In genomic region chr16:17205279-17206139, GRCh38 we compare ENCODE assay signal across 10 cellular contexts.
DNase-seq lines count a peak whose midpoint lies in the region; ATAC-seq and TF ChIP-seq lines count a peak whose summit lies in the region.
"Had no signal": no experiment of that assay in that cellular context is flagged by ENCODE, and none has a peak within 500 bp of the region (broad histone marks: within the 10 kb centered on the region; RNA-seq: fewer than 3 reads in every experiment).

No MANE protein-coding gene starts in this region.

- peaks cover 53% of the 10 kb centered on the region for H3K79me2 ChIP-seq in GM23248 (ENCODE audit: insufficient read depth)

- H3K27me3 Mint-ChIP-seq in nephron progenitor cell (ENCODE audit: low read depth, poor library complexity), result peaks cover 7% of the 10 kb centered on the region

- H3K27ac Mint-ChIP-seq in nephron progenitor cell, result no peak overlapping the region

- DNase-seq in AG09319 (ENCODE audit: extremely low read depth, low read depth) (peak; percentile 87), GM23248 (peak; percentile 44), astrocyte of the cerebellum (ENCODE audit: low read depth) (peak; percentile 59), left kidney (ENCODE audit: low read depth, low spot score) (peak; percentile 15), nephron progenitor cell (no peak), SHP77 (lab: John Stamatoyannopoulos, UW) (no peak)
- DNase-seq: aorta, T-helper 9 cell had no signal

- no peaks in the 10 kb centered on the region for H3K36me3 ChIP-seq in GM23248 (ENCODE audit: low read depth)

- H3K9me3 Mint-ChIP-seq in nephron progenitor cell, result no peaks in the 10 kb centered on the region

- no peak overlapping the region for H3K27ac ChIP-seq in GM23248

- H2AFZ ChIP-seq in GM23248, result no peak overlapping the region

- in situ Hi-C loops in GM23248 (cut with MboI) (loop anchor here (10.0 kb wide), 1 partner anchor 259 kb away; no protein-coding TSS in a partner anchor), astrocyte of the cerebellum (cut with HindIII; ENCODE audit: low sequenced_read_pairs) (no loop called here)

- no peaks in the 10 kb centered on the region for H3K27me3 ChIP-seq in GM23248 (replicated peaks; ENCODE audit: insufficient read depth)

- H3K4me1 ChIP-seq in GM23248 (ENCODE audit: insufficient read depth), result no peaks in the 10 kb centered on the region

- peaks cover 8% of the 10 kb centered on the region for H3K4me1 Mint-ChIP-seq in nephron progenitor cell

- H3K9me2 ChIP-seq in GM23248 (ENCODE audit: insufficient read depth), result no peaks in the 10 kb centered on the region

- peaks cover 16% of the 10 kb centered on the region; the same call in 1 of the 2 replicates for H3F3A ChIP-seq in GM23248 (ENCODE audit: insufficient read depth)

- no peak overlapping the region for H3K4me2 ChIP-seq in GM23248 (ENCODE audit: unreplicated experiment)

- H3K4me3 Mint-ChIP-seq in nephron progenitor cell, result no peak overlapping the region

- no peaks in the 10 kb centered on the region for H3K36me3 Mint-ChIP-seq in nephron progenitor cell (ENCODE audit: low read depth)

- 35 to 40% methylated on average over 6 of the region's 6 CpGs for WGBS in GM23248 (ENCODE audit: low coverage in 1 of 2, low lambda C conversion rate in 2 of 2, missing lambda C conversion rate in 2 of 2), 2 experiments

- no peak overlapping the region for H3K4me3 ChIP-seq in GM23248
- no peak overlapping the region for H3K4me3 ChIP-seq in astrocyte of the cerebellum (ENCODE audit: low read depth, low read length)

- no peak overlapping the region for H3K9ac ChIP-seq in GM23248

- TF ChIP-seq CTCF in AG09319 (IDR thresholded peaks at IDR 0.05; ENCODE audit: low read depth, low read length), result no peak
- no peak for TF ChIP-seq CTCF in astrocyte of the cerebellum (IDR thresholded peaks at IDR 0.05; ENCODE audit: low read depth, low read length, missing control alignments)
- no peak for TF ChIP-seq CTCF in nephron progenitor cell (IDR thresholded peaks at IDR 0.05)

- ATAC-seq in HG03378 (IDR thresholded peaks at IDR 0.05; ENCODE audit: unreplicated experiment) (no peak), GM21423 (IDR thresholded peaks at IDR 0.05; ENCODE audit: unreplicated experiment) (no peak)

- no peaks in the 10 kb centered on the region for H4K20me1 ChIP-seq in GM23248 (ENCODE audit: insufficient read depth)

- H3K9me3 ChIP-seq in GM23248 (ENCODE audit: low read depth), result no peaks in the 10 kb centered on the region

Comparison
In these comparisons a context has a peak if more than half of its experiments do, and no peak if none do; other contexts are left out.
1. DNase-seq: peak in AG09319 (single experiment), GM23248 (single experiment), astrocyte of the cerebellum (single experiment) and left kidney (single experiment); none in nephron progenitor cell (single experiment) and SHP77 (0 of 2).